ENCODE assay signal across 24 cellular contexts in the genomic region with DNA sequence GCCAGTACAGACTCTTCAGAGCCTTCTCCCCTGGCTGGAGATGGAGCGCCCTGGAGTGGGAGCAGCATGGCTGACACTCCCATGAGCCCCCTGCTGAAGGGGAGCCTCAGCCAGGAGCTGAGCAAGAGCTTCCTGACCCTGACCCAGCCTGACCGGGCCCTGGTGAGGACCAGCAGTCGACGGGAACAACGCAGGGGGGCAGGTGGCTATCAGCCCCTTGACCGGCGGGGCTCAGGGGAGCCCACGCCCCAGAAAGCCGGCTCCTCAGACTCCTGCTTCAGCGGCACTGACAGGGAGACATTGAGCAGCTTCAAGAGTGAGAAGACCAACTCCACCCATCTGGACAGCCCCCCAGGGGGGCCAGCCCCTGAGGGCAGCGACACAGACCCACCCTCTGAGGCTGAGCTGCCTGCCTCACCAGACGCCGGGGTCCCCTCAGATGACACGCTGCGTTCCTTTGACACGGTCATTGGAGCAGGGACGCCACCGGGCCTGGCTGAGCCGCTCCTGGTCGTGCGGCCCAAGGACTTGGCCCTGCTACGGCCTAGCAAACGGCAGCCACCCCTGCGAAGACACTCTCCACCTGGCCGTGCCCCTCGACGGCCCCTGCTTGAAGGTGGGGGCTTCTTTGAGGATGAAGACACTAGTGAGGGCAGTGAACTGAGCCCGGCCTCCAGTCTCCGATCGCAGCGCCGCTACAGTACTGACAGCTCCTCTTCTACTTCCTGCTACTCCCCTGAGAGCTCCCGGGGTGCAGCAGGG. TPM values are rescaled to one million over a fixed set of nuclear protein-coding genes. Genes with fewer than 3 reads are reported as not detected.
DNase-seq lines count a peak whose midpoint lies in the region; ATAC-seq and TF ChIP-seq lines count a peak whose summit lies in the region.
"Had no signal": no experiment of that assay in that cellular context is flagged by ENCODE, and none has a peak within 500 bp of the region (broad histone marks: within the 10 kb centered on the region; RNA-seq: fewer than 3 reads in every experiment).

No MANE protein-coding gene starts in this region.

- H3F3A ChIP-seq in GM23338 (replicated peaks; ENCODE audit: low read depth) (peaks cover 3% of the 10 kb centered on the region), neural progenitor cell (ENCODE audit: low read depth) (peaks cover 12% of the 10 kb centered on the region)

- peaks cover 17% of the 10 kb centered on the region for H3K79me2 ChIP-seq in GM23338 (replicated peaks; ENCODE audit: insufficient read depth)
- H3K79me2 ChIP-seq in neural progenitor cell (ENCODE audit: low read depth) = peaks cover 32% of the 10 kb centered on the region

- H3K9ac ChIP-seq in neural progenitor cell = no peak overlapping the region

- H3K9me3 Mint-ChIP-seq in activated naive CD4-positive, alpha-beta T cell treated with anti-CD3 and anti-CD28 coated beads, Interleukin-2, amount 10 ng/mL, durations not matched to agents 7 days and 5 days = no peaks in the 10 kb centered on the region
- H3K9me3 Mint-ChIP-seq in GM23338 = no peaks in the 10 kb centered on the region; the same call in 2 of the 3 replicates
- no peaks in the 10 kb centered on the region for H3K9me3 Mint-ChIP-seq in activated T-helper 2 cell treated with anti-CD3 and anti-CD28 coated beads, Interferon-gamma antibody, Interleukin-2, Interleukin-4, amounts not matched to agents 10 μg/mL and 5 μg/mL and 100 μg/mL, durations not matched to agents 14 hours and 24 hours and 36 hours
- H3K9me3 Mint-ChIP-seq in neural progenitor cell = no peaks in the 10 kb centered on the region
- H3K9me3 Mint-ChIP-seq: activated CD4-positive, alpha-beta T cell treated with anti-CD3 and anti-CD28 coated beads, Interleukin-2, amount 10 ng/mL, durations not matched to agents 7 days and 5 days; H9 had no signal

- intact Hi-C loops in activated T-helper 2 cell treated with anti-CD3 and anti-CD28 coated beads, Interferon-gamma antibody, Interleukin-2, Interleukin-4, amounts not matched to agents 10 μg/mL and 5 μg/mL and 100 μg/mL, durations not matched to agents 14 hours and 24 hours and 36 hours (cut with micrococcal nuclease) = no loop called here

- H3K4me1 ChIP-seq in GM23338 (ENCODE audit: insufficient read depth) = peaks cover 6% of the 10 kb centered on the region; the same call in 1 of the 2 replicates
- peaks cover 10% of the 10 kb centered on the region for H3K4me1 ChIP-seq in neural progenitor cell
- H3K4me1 ChIP-seq: BE2C had no signal

- DNase-seq in activated naive CD4-positive, alpha-beta T cell treated with anti-CD3 and anti-CD28 coated beads, Interleukin-2, amount 10 ng/mL, durations not matched to agents 7 days and 5 days = no peak
- DNase-seq in activated naive CD4-positive, alpha-beta T cell (lab: John Stamatoyannopoulos, UW) = no peak
- no peak for DNase-seq in GM23338 (ENCODE audit: low spot score)
- DNase-seq in activated T-helper 2 cell treated with anti-CD3 and anti-CD28 coated beads, Interferon-gamma antibody, Interleukin-2, Interleukin-4, amounts not matched to agents 10 μg/mL and 5 μg/mL and 100 μg/mL, durations not matched to agents 14 hours and 24 hours and 36 hours (ENCODE audit: low spot score) = no peak
- DNase-seq in neural progenitor cell (ENCODE audit: low spot score) = no peak
- no peak for DNase-seq in MG63
- no peak for DNase-seq in G401 (ENCODE audit: low spot score)
- DNase-seq: activated CD4-positive, alpha-beta T cell treated with anti-CD3 and anti-CD28 coated beads, Interleukin-2, amount 10 ng/mL, durations not matched to agents 7 days and 5 days; activated gamma-delta T cell treated with Interleukin-2 at 50 U/mL for 16 hours; anterior cingulate cortex; BE2C; Calu3; glutamatergic neuron; H9; NCI-H1105; NCI-H2029; NCI-H526 treated with DMSO at 0.1 percent for 48 hours; RPMI8226; stimulated activated CD8-positive, alpha-beta memory T cell treated with anti-CD3 and anti-CD28 coated beads, Interleukin-4, amount 100 ng/mL, for 48 hours had no signal

- ATAC-seq in GM23338 = no peak
- ATAC-seq in HG03108 (IDR thresholded peaks at IDR 0.05; ENCODE audit: unreplicated experiment) = no peak

- H3K36me3 ChIP-seq in GM23338 (ENCODE audit: insufficient read depth) = no peaks in the 10 kb centered on the region; the same call in 1 of the 2 replicates
- no peaks in the 10 kb centered on the region for H3K36me3 ChIP-seq in neural progenitor cell
- H3K36me3 ChIP-seq in MG63 = peaks cover 52% of the 10 kb centered on the region
- H3K36me3 ChIP-seq: BE2C had no signal

- H4K20me1 ChIP-seq in GM23338 (replicated peaks; ENCODE audit: insufficient read depth) = peaks cover 14% of the 10 kb centered on the region
- peaks cover 12% of the 10 kb centered on the region for H4K20me1 ChIP-seq in neural progenitor cell (ENCODE audit: low read depth)

- H3K27ac Mint-ChIP-seq in activated naive CD4-positive, alpha-beta T cell treated with anti-CD3 and anti-CD28 coated beads, Interleukin-2, amount 10 ng/mL, durations not matched to agents 7 days and 5 days = peak overlapping the region; percentile 33
- H3K27ac Mint-ChIP-seq in GM23338 (no peak overlapping the region), neural progenitor cell (no peak overlapping the region)
- H3K27ac Mint-ChIP-seq in activated T-helper 2 cell treated with anti-CD3 and anti-CD28 coated beads, Interferon-gamma antibody, Interleukin-2, Interleukin-4, amounts not matched to agents 10 μg/mL and 5 μg/mL and 100 μg/mL, durations not matched to agents 14 hours and 24 hours and 36 hours = no peak overlapping the region
- H3K27ac Mint-ChIP-seq: activated CD4-positive, alpha-beta T cell treated with anti-CD3 and anti-CD28 coated beads, Interleukin-2, amount 10 ng/mL, durations not matched to agents 7 days and 5 days had no signal

- in situ Hi-C loops in G401 (cut with HindIII; ENCODE audit: low sequenced_read_pairs) = no loop called here

- TF ChIP-seq CTCF in GM23338 (conservative IDR thresholded peaks at IDR 0.05; ENCODE audit: low read depth in 2 of 2) (no peak), neural progenitor cell (IDR thresholded peaks at IDR 0.05) (no peak)

- no peak overlapping the region for H3K4me3 ChIP-seq in GM23338
- no peak overlapping the region for H3K4me3 ChIP-seq in neural progenitor cell
- no peak overlapping the region for H3K4me3 ChIP-seq in MG63
- H3K4me3 ChIP-seq: lung, prostate gland, SK-N-MC had no signal

- H3K27ac ChIP-seq in GM23338 (ENCODE audit: low read depth) (no peak overlapping the region), neural progenitor cell (no peak overlapping the region)
- H3K27ac ChIP-seq: prostate gland, SK-N-MC had no signal

- H3K4me3 Mint-ChIP-seq in activated naive CD4-positive, alpha-beta T cell treated with anti-CD3 and anti-CD28 coated beads, Interleukin-2, amount 10 ng/mL, durations not matched to agents 7 days and 5 days = peak overlapping the region; percentile 91
- H3K4me3 Mint-ChIP-seq in GM23338 (0 out of 3 replicates have a peak overlapping the region, but pooled peaks have one; percentile 94), neural progenitor cell (peak overlapping the region; percentile 92)
- peak overlapping the region; percentile 98 for H3K4me3 Mint-ChIP-seq in activated T-helper 2 cell treated with anti-CD3 and anti-CD28 coated beads, Interferon-gamma antibody, Interleukin-2, Interleukin-4, amounts not matched to agents 10 μg/mL and 5 μg/mL and 100 μg/mL, durations not matched to agents 14 hours and 24 hours and 36 hours (ENCODE audit: low read depth)

- H3K4me2 ChIP-seq in GM23338 = no peak overlapping the region
- H3K4me2 ChIP-seq in neural progenitor cell = no peak overlapping the region

- peaks cover 22% of the 10 kb centered on the region for H3K4me1 Mint-ChIP-seq in activated naive CD4-positive, alpha-beta T cell treated with anti-CD3 and anti-CD28 coated beads, Interleukin-2, amount 10 ng/mL, durations not matched to agents 7 days and 5 days
- H3K4me1 Mint-ChIP-seq in GM23338 (peaks cover 8% of the 10 kb centered on the region), neural progenitor cell (peaks cover 13% of the 10 kb centered on the region)
- peaks cover 13% of the 10 kb centered on the region for H3K4me1 Mint-ChIP-seq in activated T-helper 2 cell treated with anti-CD3 and anti-CD28 coated beads, Interferon-gamma antibody, Interleukin-2, Interleukin-4, amounts not matched to agents 10 μg/mL and 5 μg/mL and 100 μg/mL, durations not matched to agents 14 hours and 24 hours and 36 hours (ENCODE audit: low read depth)

- H2AFZ ChIP-seq in GM23338 (no peak overlapping the region), neural progenitor cell (replicated peaks) (no peak overlapping the region)

- peaks cover 32% of the 10 kb centered on the region for H3K36me3 Mint-ChIP-seq in activated naive CD4-positive, alpha-beta T cell treated with anti-CD3 and anti-CD28 coated beads, Interleukin-2, amount 10 ng/mL, durations not matched to agents 7 days and 5 days
- H3K36me3 Mint-ChIP-seq in GM23338 (ENCODE audit: low read depth) (peaks cover 28% of the 10 kb centered on the region), neural progenitor cell (peaks cover 7% of the 10 kb centered on the region)
- H3K36me3 Mint-ChIP-seq in activated T-helper 2 cell treated with anti-CD3 and anti-CD28 coated beads, Interferon-gamma antibody, Interleukin-2, Interleukin-4, amounts not matched to agents 10 μg/mL and 5 μg/mL and 100 μg/mL, durations not matched to agents 14 hours and 24 hours and 36 hours (ENCODE audit: low read depth) = peaks cover 44% of the 10 kb centered on the region

- H3K9me3 ChIP-seq in neural progenitor cell (ENCODE audit: low read depth) = no peaks in the 10 kb centered on the region
- no peaks in the 10 kb centered on the region for H3K9me3 ChIP-seq in MG63
- H3K9me3 ChIP-seq: BE2C, prostate gland had no signal

- H3K27me3 Mint-ChIP-seq in activated naive CD4-positive, alpha-beta T cell treated with anti-CD3 and anti-CD28 coated beads, Interleukin-2, amount 10 ng/mL, durations not matched to agents 7 days and 5 days = no peaks in the 10 kb centered on the region
- H3K27me3 Mint-ChIP-seq in GM23338 (ENCODE audit: insufficient read depth, low read depth, poor library complexity) (peaks cover 20% of the 10 kb centered on the region), neural progenitor cell (ENCODE audit: insufficient read depth, low read depth) (peaks cover 7% of the 10 kb centered on the region)
- no peaks in the 10 kb centered on the region for H3K27me3 Mint-ChIP-seq in activated T-helper 2 cell treated with anti-CD3 and anti-CD28 coated beads, Interferon-gamma antibody, Interleukin-2, Interleukin-4, amounts not matched to agents 10 μg/mL and 5 μg/mL and 100 μg/mL, durations not matched to agents 14 hours and 24 hours and 36 hours (ENCODE audit: low read depth)
- H3K27me3 Mint-ChIP-seq: activated CD4-positive, alpha-beta T cell treated with anti-CD3 and anti-CD28 coated beads, Interleukin-2, amount 10 ng/mL, durations not matched to agents 7 days and 5 days had no signal

- H3K9me2 ChIP-seq in GM23338 (ENCODE audit: insufficient read depth) = no peaks in the 10 kb centered on the region

- H3K27me3 ChIP-seq in GM23338 (ENCODE audit: insufficient read depth) (no peaks in the 10 kb centered on the region), neural progenitor cell (no peaks in the 10 kb centered on the region), MG63 (no peaks in the 10 kb centered on the region)
- H3K27me3 ChIP-seq: BE2C had no signal

- CTCF ChIA-PET in activated naive CD4-positive, alpha-beta T cell treated with anti-CD3 and anti-CD28 coated beads, Interleukin-2, amount 10 ng/mL, durations not matched to agents 7 days and 5 days (lab: Charles Lee) = interaction anchor here (1.4 to 1.8 kb wide), 2 partner anchors 15 to 77 kb away, joined by 3 to 8 read pairs; no protein-coding TSS in a partner anchor

RNA-seq across cellular contexts. Expression of a gene that starts 2.6 kb away (rescaled TPM):
- 41.2 and 52.2 TPM in 2 replicates for total RNA-seq in GM23338 (2014; rRNA removed; shearing (Covaris generic))
- polyA plus RNA-seq in GM23338 (2016; fragmentation: Nextera tagmentation; extraction: Ambion mirVana) = 7.3 and 8.7 TPM in 2 replicates
- 40.1 and 43.6 TPM in 2 replicates for total RNA-seq in activated T-helper 2 cell treated with anti-CD3 and anti-CD28 coated beads, Interferon-gamma antibody, Interleukin-2, Interleukin-4, amounts not matched to agents 10 μg/mL and 5 μg/mL and 100 μg/mL, durations not matched to agents 14 hours and 24 hours and 36 hours
- total RNA-seq in neural progenitor cell (ENCODE audit: low replicate concordance) = 6.6 and 19.3 TPM in 2 replicates
- 9.8 and 21.0 TPM in 2 replicates for total RNA-seq in MG63 (2014; rRNA removed; shearing (Covaris generic); ENCODE audit: low replicate concordance)
- 27.4 and 29.0 TPM in 2 replicates for total RNA-seq in G401 (2014; rRNA removed; shearing (Covaris generic))

RNA-seq across cellular contexts. Expression of a gene that starts 4.2 kb away (rescaled TPM):
- total RNA-seq in GM23338 (2014; rRNA removed; shearing (Covaris generic)) = 32.8 and 38.6 TPM in 2 replicates
- 19.8 and 20.8 TPM in 2 replicates for polyA plus RNA-seq in GM23338 (2016; fragmentation: Nextera tagmentation; extraction: Ambion mirVana)
- total RNA-seq in activated T-helper 2 cell treated with anti-CD3 and anti-CD28 coated beads, Interferon-gamma antibody, Interleukin-2, Interleukin-4, amounts not matched to agents 10 μg/mL and 5 μg/mL and 100 μg/mL, durations not matched to agents 14 hours and 24 hours and 36 hours = 84.6 and 88.6 TPM in 2 replicates
- 9.9 and 42.0 TPM in 2 replicates for total RNA-seq in neural progenitor cell (ENCODE audit: low replicate concordance)
- total RNA-seq in MG63 (2014; rRNA removed; shearing (Covaris generic); ENCODE audit: low replicate concordance) = 22.2 and 48.8 TPM in 2 replicates
- total RNA-seq in G401 (2014; rRNA removed; shearing (Covaris generic)) = 32.6 and 34.3 TPM in 2 replicates

RNA-seq across cellular contexts. Expression of a gene that starts 19.7 kb away (rescaled TPM):
- total RNA-seq in GM23338 (2014; rRNA removed; shearing (Covaris generic)) = 54.6 and 56.7 TPM in 2 replicates
- polyA plus RNA-seq in GM23338 (2016; fragmentation: Nextera tagmentation; extraction: Ambion mirVana) = 50.1 and 75.5 TPM in 2 replicates
- total RNA-seq in activated T-helper 2 cell treated with anti-CD3 and anti-CD28 coated beads, Interferon-gamma antibody, Interleukin-2, Interleukin-4, amounts not matched to agents 10 μg/mL and 5 μg/mL and 100 μg/mL, durations not matched to agents 14 hours and 24 hours and 36 hours = 128 and 135 TPM in 2 replicates
- 4.7 and 16.4 TPM in 2 replicates for total RNA-seq in neural progenitor cell (ENCODE audit: low replicate concordance)
- total RNA-seq in MG63 (2014; rRNA removed; shearing (Covaris generic); ENCODE audit: low replicate concordance) = 28.2 and 33.6 TPM in 2 replicates
- total RNA-seq in G401 (2014; rRNA removed; shearing (Covaris generic)) = 22.5 and 25.2 TPM in 2 replicates

RNA-seq across cellular contexts. Expression of a gene that starts 22.6 kb away (rescaled TPM):
- total RNA-seq in GM23338 (2014; rRNA removed; shearing (Covaris generic)) = not detected in 2 replicates
- polyA plus RNA-seq in GM23338 (2016; fragmentation: Nextera tagmentation; extraction: Ambion mirVana) = 0.24 and 0.60 TPM in 2 replicates
- 0.78 and 2.0 TPM in 2 replicates for total RNA-seq in activated T-helper 2 cell treated with anti-CD3 and anti-CD28 coated beads, Interferon-gamma antibody, Interleukin-2, Interleukin-4, amounts not matched to agents 10 μg/mL and 5 μg/mL and 100 μg/mL, durations not matched to agents 14 hours and 24 hours and 36 hours
- 0.34 TPM in 1 of 2 replicates, not detected in the other for total RNA-seq in neural progenitor cell (ENCODE audit: low replicate concordance)
- total RNA-seq in MG63 (2014; rRNA removed; shearing (Covaris generic); ENCODE audit: low replicate concordance) = not detected in 2 replicates
- total RNA-seq in G401 (2014; rRNA removed; shearing (Covaris generic)) = 0.12 TPM in 1 of 2 replicates, not detected in the other
- total RNA-seq: kidney epithelial cell had no signal

RNA-seq across cellular contexts. Expression of a gene that starts 42.3 kb away (rescaled TPM):
- 10.9 and 12.6 TPM in 2 replicates for total RNA-seq in GM23338 (2014; rRNA removed; shearing (Covaris generic))
- polyA plus RNA-seq in GM23338 (2016; fragmentation: Nextera tagmentation; extraction: Ambion mirVana) = 1.4 and 2.9 TPM in 2 replicates
- total RNA-seq in activated T-helper 2 cell treated with anti-CD3 and anti-CD28 coated beads, Interferon-gamma antibody, Interleukin-2, Interleukin-4, amounts not matched to agents 10 μg/mL and 5 μg/mL and 100 μg/mL, durations not matched to agents 14 hours and 24 hours and 36 hours = 163 and 168 TPM in 2 replicates
- total RNA-seq in neural progenitor cell (ENCODE audit: low replicate concordance) = 4.7 and 5.1 TPM in 2 replicates
- 30.8 and 65.1 TPM in 2 replicates for total RNA-seq in MG63 (2014; rRNA removed; shearing (Covaris generic); ENCODE audit: low replicate concordance)
- 8.7 and 16.5 TPM in 2 replicates for total RNA-seq in G401 (2014; rRNA removed; shearing (Covaris generic))
